20 cellular contexts compared by ENCODE assay signal in genomic region chr14:68568907-68569545, GRCh38.
DNase-seq lines count a peak whose midpoint lies in the region; ATAC-seq, FAIRE-seq and TF ChIP-seq lines count a peak whose summit lies in the region.
"Had no signal": no experiment of that assay in that cellular context is flagged by ENCODE, and none has a peak within 500 bp of the region (broad histone marks: within the 10 kb centered on the region; RNA-seq: fewer than 3 reads in every experiment).

No MANE protein-coding gene starts in this region.

- H3K27ac ChIP-seq in IMR-90 (ENCODE audit: insufficient read depth, low read length) (no peak overlapping the region), ectodermal cell (ENCODE audit: insufficient read depth, low read depth, low read length, poor library complexity, severe bottlenecking) (peak overlapping the region; percentile 94), temporal lobe (ENCODE audit: low read depth, low read length) (peak overlapping the region; percentile 40), aorta (ENCODE audit: low read depth in 1 of 2, low read length in 2 of 2) (no peak overlapping the region)

- no peak overlapping the region for H3K4me3 ChIP-seq in IMR-90 (ENCODE audit: insufficient read depth, low read depth, low read length)
- no peak overlapping the region for H3K4me3 ChIP-seq in ectodermal cell (ENCODE audit: insufficient read depth, low read depth, low read length)
- H3K4me3 ChIP-seq in aorta (ENCODE audit: low read length in 2 of 2), result no peak overlapping the region

- no peak overlapping the region for H3K9ac ChIP-seq in IMR-90 (ENCODE audit: low read depth, low read length)

- dilution Hi-C loops in IMR-90 (cut with HindIII; ENCODE audit: low sequenced_read_pairs, unreplicated experiment), result no loop called here

- no peak overlapping the region for H4K8ac ChIP-seq in IMR-90 (ENCODE audit: low read depth in 2 of 2, low read length in 2 of 2)

- no peak overlapping the region for H2BK20ac ChIP-seq in IMR-90 (ENCODE audit: low read depth, low read length)

- H3K4me1 ChIP-seq in IMR-90 (ENCODE audit: control insufficient read depth, insufficient read depth, low read length) (peaks cover 2% of the 10 kb centered on the region), ectodermal cell (ENCODE audit: control insufficient read depth, insufficient read depth, low read length) (peaks cover 44% of the 10 kb centered on the region), aorta (ENCODE audit: control insufficient read depth in 1 of 2, insufficient read depth in 2 of 2, low read length in 2 of 2) (no peaks in the 10 kb centered on the region)

- no peak overlapping the region for H3K4me3 Mint-ChIP-seq in nephron
- H3K4me3 Mint-ChIP-seq: stimulated activated naive CD8-positive, alpha-beta T cell treated with anti-CD3 and anti-CD28 coated beads, Interleukin-15, amount 100 ng/mL, for 72 hours; T-cell had no signal

- H3K36me3 Mint-ChIP-seq in nephron (ENCODE audit: low read depth), result peaks cover 11% of the 10 kb centered on the region
- H3K36me3 Mint-ChIP-seq: T-cell had no signal

- no peak overlapping the region for H3K4ac ChIP-seq in IMR-90 (ENCODE audit: low read depth, low read length)

- no peak overlapping the region for H3K4me2 ChIP-seq in IMR-90 (ENCODE audit: low read depth, low read length)

- CTCF ChIA-PET in IMR-90 (lab: Yijun Ruan, JAX), result no interaction called here

- DNase-seq in IMR-90, result no peak
- no peak for DNase-seq in aorta
- no peak for DNase-seq in GM19239 (ENCODE audit: insufficient read length, low spot score)
- DNase-seq: activated CD4-positive, CD25-positive, alpha-beta regulatory T cell; erythroblast; GDM1; NCI-H1694 treated with DMSO at 0.1 percent for 48 hours; NCI-H226; NK-92 treated with Interleukin-12 subunit alpha and Interleukin-12 subunit beta, amount 100 ng/mL, for 24 hours; stimulated activated CD4-positive, alpha-beta T cell treated with anti-CD3 and anti-CD28 coated beads, Interleukin-15, amount 100 ng/mL, for 24 hours; stimulated activated naive CD8-positive, alpha-beta T cell treated with anti-CD3 and anti-CD28 coated beads, Interleukin-15, amount 100 ng/mL, for 72 hours; T-cell had no signal

- TF ChIP-seq POLR2A in IMR-90 (IDR thresholded peaks at IDR 0.05; ENCODE audit: low read depth, low read length), result no peak

- no peak overlapping the region for H3K14ac ChIP-seq in IMR-90 (replicated peaks; ENCODE audit: low read depth, low read length)

- H3K79me1 ChIP-seq in IMR-90 (ENCODE audit: low read depth in 1 of 2, low read length in 2 of 2), result no peaks in the 10 kb centered on the region

- peak overlapping the region; percentile 4; the same call in 1 of the 2 replicates for H2AK5ac ChIP-seq in IMR-90 (ENCODE audit: low read depth, low read length)

- no peak overlapping the region for H3K23ac ChIP-seq in IMR-90 (ENCODE audit: low read depth, low read length)

- in situ Hi-C loops in IMR-90 (cut with MboI; ENCODE audit: low sequenced_read_pairs), result no loop called here

- H3K56ac ChIP-seq in IMR-90 (ENCODE audit: extremely low read depth, insufficient read depth, low read length), result no peak overlapping the region

- no peak overlapping the region for H2BK5ac ChIP-seq in IMR-90 (ENCODE audit: low read depth, low read length, poor library complexity, severe bottlenecking)

- H2AFZ ChIP-seq in IMR-90 (replicated peaks; ENCODE audit: low read length, poor library complexity), result peak overlapping the region; percentile 19

- H4K20me1 ChIP-seq in IMR-90 (ENCODE audit: insufficient read depth, low read length), result no peaks in the 10 kb centered on the region

- TF ChIP-seq CTCF in IMR-90 (conservative IDR thresholded peaks at IDR 0.05; ENCODE audit: low read depth, low read length) (no peak), nephron (IDR thresholded peaks at IDR 0.05; ENCODE audit: unreplicated experiment in 3 of 3) (no peak)

- peaks cover 3% of the 10 kb centered on the region; the same call in 1 of the 2 replicates for H3K9me3 ChIP-seq in IMR-90 (ENCODE audit: control insufficient read depth, insufficient read depth, low read length)
- H3K9me3 ChIP-seq in ectodermal cell (ENCODE audit: control insufficient read depth, low read length), result no peaks in the 10 kb centered on the region
- no peaks in the 10 kb centered on the region for H3K9me3 ChIP-seq in aorta (ENCODE audit: control insufficient read depth, low read length)

- WGBS in IMR-90 (ENCODE audit: extremely low coverage in 2 of 2, insufficient read length in 1 of 2), 2 experiments, result no CpG with 5 or more reads among the region's 6 CpGs
- 3 to 5% methylated on average over 6 of the region's 6 CpGs for WGBS in ectodermal cell, 2 experiments
- WGBS in aorta, 2 donors, result 64 to 66% methylated on average over 6 of the region's 6 CpGs

- peaks cover 74% of the 10 kb centered on the region for H3K4me1 Mint-ChIP-seq in nephron

- no peak overlapping the region for H4K5ac ChIP-seq in IMR-90 (ENCODE audit: low read depth, low read length)

- H3K36me3 ChIP-seq in IMR-90 (ENCODE audit: control insufficient read depth, insufficient read depth, low read length), result no peaks in the 10 kb centered on the region
- H3K36me3 ChIP-seq in ectodermal cell (ENCODE audit: control insufficient read depth, insufficient read depth, low read length), result no peaks in the 10 kb centered on the region
- H3K36me3 ChIP-seq in aorta (ENCODE audit: control insufficient read depth in 1 of 2, insufficient read depth in 2 of 2, low read length in 1 of 2), result no peaks in the 10 kb centered on the region

- H2AK9ac ChIP-seq in IMR-90 (replicated peaks; ENCODE audit: low read depth, low read length, poor library complexity), result no peak overlapping the region

- FAIRE-seq in GM19239 (lab: Jason Lieb, UNC), result no peak
- FAIRE-seq: colon, H1, islet of Langerhans had no signal

- 0 out of 3 replicates have a peak overlapping the region, but pooled peaks have one; percentile 17 for H2BK15ac ChIP-seq in IMR-90 (ENCODE audit: low read depth, low read length)

- no peaks in the 10 kb centered on the region for H3K27me3 ChIP-seq in IMR-90 (ENCODE audit: control insufficient read depth, insufficient read depth, low read length)
- H3K27me3 ChIP-seq in ectodermal cell (ENCODE audit: control insufficient read depth, insufficient read depth, low read length, poor library complexity, severe bottlenecking), result no peaks in the 10 kb centered on the region
- H3K27me3 ChIP-seq in aorta (ENCODE audit: control insufficient read depth in 1 of 2, insufficient read depth in 2 of 2, low read length in 1 of 2), result no peaks in the 10 kb centered on the region

- no peak for ATAC-seq in IMR-90 (ENCODE audit: low read depth)
- ATAC-seq in aorta (ENCODE audit: low FRiP score), result no peak
- no peak for ATAC-seq in GM19035 (IDR thresholded peaks at IDR 0.05; ENCODE audit: unreplicated experiment)
- ATAC-seq in HG03135 (IDR thresholded peaks at IDR 0.05; ENCODE audit: unreplicated experiment), result no peak
- ATAC-seq: stimulated activated naive CD8-positive, alpha-beta T cell treated with anti-CD3 and anti-CD28 coated beads, Interleukin-15, amount 100 ng/mL, for 72 hours; T-cell had no signal

- H3K9me1 ChIP-seq in IMR-90 (ENCODE audit: insufficient read depth, low read length), result no peaks in the 10 kb centered on the region

- BruUV-seq in IMR-90 (replicated peaks; lab: Mats Ljungman, UMichigan), result no TSS peak

- no peak overlapping the region for H3K18ac ChIP-seq in IMR-90 (ENCODE audit: low read depth, low read length)

- no peaks in the 10 kb centered on the region for H3K27me3 Mint-ChIP-seq in nephron (ENCODE audit: low read depth)
- H3K27me3 Mint-ChIP-seq: stimulated activated naive CD8-positive, alpha-beta T cell treated with anti-CD3 and anti-CD28 coated beads, Interleukin-15, amount 100 ng/mL, for 72 hours; T-cell had no signal

- no peak for TF ChIP-seq RAD21 in IMR-90 (IDR thresholded peaks at IDR 0.05; ENCODE audit: low read length)

- POLR2A ChIA-PET in IMR-90 (lab: Charles Lee; ENCODE audit: unreplicated experiment), result no interaction called here

- H4K91ac ChIP-seq in IMR-90 (ENCODE audit: insufficient read depth, low read depth, low read length), result no peak overlapping the region

- H2BK120ac ChIP-seq in IMR-90 (ENCODE audit: low read depth, low read length), result no peak overlapping the region

- intact Hi-C loops in IMR-90 (cut with micrococcal nuclease) (no loop called here), aorta (cut with DNase I) (loop anchor here in 1 of 2 donors (5.0 kb wide), 1 partner anchor 58 kb away; no protein-coding TSS in a partner anchor)

- H3K27ac Mint-ChIP-seq in nephron, result peak overlapping the region; percentile 83 to 100 (median 94)
- H3K27ac Mint-ChIP-seq: stimulated activated naive CD8-positive, alpha-beta T cell treated with anti-CD3 and anti-CD28 coated beads, Interleukin-15, amount 100 ng/mL, for 72 hours; T-cell had no signal

- H3K9me3 Mint-ChIP-seq in nephron, result peaks cover 7% of the 10 kb centered on the region
- H3K9me3 Mint-ChIP-seq: stimulated activated naive CD8-positive, alpha-beta T cell treated with anti-CD3 and anti-CD28 coated beads, Interleukin-15, amount 100 ng/mL, for 72 hours; T-cell had no signal

TF ChIP-seq in IMR-90, 13 proteins besides CTCF, POLR2A, EP300 and RAD21:
- TF ChIP-seq CEBPB (IDR thresholded peaks at IDR 0.05; ENCODE audit: low read depth, low read length) (no peak), RCOR1 (IDR thresholded peaks at IDR 0.05; ENCODE audit: insufficient replicate concordance, low read length) (no peak), BHLHE40 (IDR thresholded peaks at IDR 0.05; ENCODE audit: low read depth, low read length) (no peak), NFE2L2 (IDR thresholded peaks at IDR 0.05; ENCODE audit: low read depth, low read length) (no peak), CHD1 (IDR thresholded peaks at IDR 0.05; ENCODE audit: low read depth, low read length) (no peak)
TF ChIP-seq in IMR-90: peak in this region for 0.

Comparison
In these comparisons a context has a peak if more than half of its experiments do, and no peak if none do; other contexts are left out.
1. H3K27ac ChIP-seq: peak in ectodermal cell (single experiment) and temporal lobe (single experiment); none in IMR-90 (single experiment) and aorta (0 of 2).